ENCODE assay signal across 20 cellular contexts in genomic region chr5:174790906-174791305, GRCh38.
DNase-seq lines count a peak whose midpoint lies in the region; ATAC-seq and TF ChIP-seq lines count a peak whose summit lies in the region.
"Had no signal": no experiment of that assay in that cellular context is flagged by ENCODE, and none has a peak within 500 bp of the region (broad histone marks: within the 10 kb centered on the region; RNA-seq: fewer than 3 reads in every experiment).

No MANE protein-coding gene starts in this region.

- H3K4me1 ChIP-seq in cardiac muscle cell (ENCODE audit: low read depth) = peaks cover 6% of the 10 kb centered on the region

- peak overlapping the region; percentile 50 for H3K27ac ChIP-seq in cardiac muscle cell
- H3K27ac ChIP-seq: KMS-11 had no signal

- H3K9me3 ChIP-seq in cardiac muscle cell (ENCODE audit: low read depth) = no peaks in the 10 kb centered on the region

- POLR2A ChIA-PET in naive thymus-derived CD8-positive, alpha-beta T cell (lab: Charles Lee) = no interaction called here

- H3K27me3 ChIP-seq in cardiac muscle cell = no peaks in the 10 kb centered on the region

- H3K4me1 Mint-ChIP-seq in naive thymus-derived CD8-positive, alpha-beta T cell = peaks cover 0 to 6% (median 1%) of the 10 kb centered on the region in 4 donors
- H3K4me1 Mint-ChIP-seq: B cell had no signal

- H3K4me3 Mint-ChIP-seq in naive thymus-derived CD8-positive, alpha-beta T cell = no peak overlapping the region
- H3K4me3 Mint-ChIP-seq: B cell; CD4-positive, CD25-positive, alpha-beta regulatory T cell; HFFc6 had no signal

- H3K27me3 Mint-ChIP-seq in naive thymus-derived CD8-positive, alpha-beta T cell = peaks cover 25 to 46% (median 35%) of the 10 kb centered on the region in 5 donors

- no peak overlapping the region for H3K27ac Mint-ChIP-seq in naive thymus-derived CD8-positive, alpha-beta T cell
- H3K27ac Mint-ChIP-seq: B cell; CD4-positive, CD25-positive, alpha-beta regulatory T cell; HFFc6 had no signal

- peak in 1 of 2 donors; percentile 39 for DNase-seq in cardiac muscle cell (ENCODE audit: low read depth in 1 of 2, low spot score in 1 of 2)
- no peak for DNase-seq in Right ventricle myocardium inferior (ENCODE audit: missing footprints)
- DNase-seq in SKM-1 treated with dmso at 0.1 percent for 144 hours (lab: John Stamatoyannopoulos, UW; ENCODE audit: unreplicated experiment) = peak; percentile 29
- peak; percentile 60 for DNase-seq in myocyte (ENCODE audit: low read depth)
- DNase-seq in putamen (ENCODE audit: low spot score) = no peak
- no peak for DNase-seq in naive thymus-derived CD8-positive, alpha-beta T cell
- DNase-seq: CD4-positive, CD25-positive, alpha-beta regulatory T cell; COR-L47; DMS 273 treated with DMSO at 0.1 percent for 48 hours; H7; HFFc6; NCI-H1092 treated with DMSO at 0.1 percent for 48 hours; NCI-H2081; NCI-H2171 treated with DMSO at 0.1 percent for 48 hours; NCI-H446; NCI-H526 treated with DMSO at 0.1 percent for 48 hours had no signal

- no peaks in the 10 kb centered on the region for H3K36me3 Mint-ChIP-seq in naive thymus-derived CD8-positive, alpha-beta T cell
- H3K36me3 Mint-ChIP-seq: CD4-positive, CD25-positive, alpha-beta regulatory T cell had no signal

- ATAC-seq in Right ventricle myocardium inferior = no peak
- ATAC-seq in HG03439 (IDR thresholded peaks at IDR 0.05; ENCODE audit: unreplicated experiment) = no peak
- no peak for ATAC-seq in naive thymus-derived CD8-positive, alpha-beta T cell
- ATAC-seq: Panc1 had no signal

- H3K36me3 ChIP-seq in cardiac muscle cell = no peaks in the 10 kb centered on the region

- H3K4me3 ChIP-seq in cardiac muscle cell = no peak overlapping the region

- intact Hi-C loops in Right ventricle myocardium inferior (cut with DNase I) = loop anchor here (5.0 to 10.0 kb wide), 2 partner anchors 216 to 464 kb away; no protein-coding TSS in a partner anchor

- H3K9me3 Mint-ChIP-seq in naive thymus-derived CD8-positive, alpha-beta T cell = peaks cover 0 to 4% (median 2%) of the 10 kb centered on the region in 9 donors

- TF ChIP-seq CTCF in cardiac muscle cell (IDR thresholded peaks at IDR 0.05; ENCODE audit: low read depth, low read length) = no peak

Comparison
In these comparisons a context has a peak if more than half of its experiments do, and no peak if none do; other contexts are left out.
1. DNase-seq: peak in SKM-1 treated with dmso at 0.1 percent for 144 hours (single experiment) and myocyte (single experiment); none in Right ventricle myocardium inferior (single experiment), putamen (single experiment) and naive thymus-derived CD8-positive, alpha-beta T cell (0 of 10).